Comparison of ENCODE assay signal across 8 cellular contexts in the genomic region with DNA sequence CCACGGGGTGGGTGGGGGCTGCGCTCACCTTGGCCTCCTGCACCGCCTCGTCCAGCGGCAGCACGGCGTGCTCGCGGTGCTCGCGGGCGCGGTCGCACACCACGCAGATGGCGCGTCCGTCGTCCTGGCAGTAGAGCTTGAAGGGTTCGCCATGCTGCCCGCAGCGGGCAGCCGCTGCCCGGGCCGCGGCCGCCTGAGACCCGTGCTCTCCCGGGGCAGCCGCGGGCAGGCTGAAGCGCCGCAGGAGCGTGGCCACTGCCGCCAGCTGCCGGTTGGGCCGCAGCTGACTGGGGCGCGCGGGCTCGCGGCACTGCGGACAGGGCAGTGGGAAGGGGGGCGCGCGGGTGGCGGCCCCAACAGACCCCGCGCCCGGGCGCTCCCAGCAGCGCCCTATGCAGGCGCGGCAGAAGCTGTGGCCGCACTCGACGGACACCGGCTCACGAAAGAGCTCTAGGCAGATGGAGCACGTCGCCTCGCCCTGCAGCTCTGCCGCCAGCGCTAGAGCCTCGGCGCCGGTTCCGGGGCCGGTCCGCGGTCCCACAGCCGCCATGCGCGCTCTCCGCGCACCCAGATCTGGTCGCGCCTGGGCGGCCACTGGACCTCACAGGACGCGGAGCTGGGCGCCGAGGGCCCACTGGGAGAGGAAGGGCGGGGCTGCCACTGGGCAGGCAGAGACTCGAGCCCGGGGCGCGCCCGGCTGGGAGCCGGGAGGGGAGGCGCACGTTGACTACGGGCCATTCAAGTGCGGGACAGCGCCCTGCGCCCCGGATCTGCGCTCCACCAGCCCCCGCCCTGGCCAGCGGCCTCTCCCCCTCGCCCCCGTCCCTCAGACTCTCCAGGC. TPM values are rescaled to one million over a fixed set of nuclear protein-coding genes. Genes with fewer than 3 reads are reported as not detected.
DNase-seq lines count a peak whose midpoint lies in the region; ATAC-seq and TF ChIP-seq lines count a peak whose summit lies in the region.

TSS of gene TRIM7 (minus strand) at position 636 of the 841 bp plus-strand sequence. CDS start at position 550, 86 bp downstream.

- H3K27me3 ChIP-seq in PC-3 (ENCODE audit: low read length) (no peaks in the 10 kb centered on the region), dorsolateral prefrontal cortex (no peaks in the 10 kb centered on the region), uterus (no peaks in the 10 kb centered on the region)

- no peak for TF ChIP-seq POLR2A in uterus (IDR thresholded peaks at IDR 0.05)

- no peaks in the 10 kb centered on the region for H3F3A ChIP-seq in PC-3 (ENCODE audit: low read length, unreplicated experiment)

- H3K4me1 Mint-ChIP-seq in Calu3 (ENCODE audit: low read depth, unreplicated experiment) (peaks cover 49% of the 10 kb centered on the region), mesothelial cell of epicardium (peaks cover 18% of the 10 kb centered on the region)

- H3K36me3 Mint-ChIP-seq in Calu3 (ENCODE audit: insufficient read depth, unreplicated experiment) (peaks cover 52% of the 10 kb centered on the region), mesothelial cell of epicardium (no peaks in the 10 kb centered on the region)

- H4K20me1 ChIP-seq in PC-3 (ENCODE audit: low read length): no peaks in the 10 kb centered on the region

- DNase-seq in Calu3: peak; percentile 73
- DNase-seq in PC-3: peak; percentile 68
- DNase-seq in dorsolateral prefrontal cortex: peak in 2 of 10 donors; percentile 24 to 58
- DNase-seq in mesothelial cell of epicardium (ENCODE audit: low spot score in 2 of 2, unreplicated experiment in 2 of 2): no peak
- DNase-seq in uterus: no peak
- DNase-seq in DMS114 treated with DMSO at 0.1 percent for 48 hours (lab: John Stamatoyannopoulos, UW; ENCODE audit: unreplicated experiment): no peak
- DNase-seq in hypothalamus (lab: John Stamatoyannopoulos, UW): no peak

- H3K4me3 ChIP-seq in PC-3 (ENCODE audit: low read length) (peak within 1 kb of the TSS; percentile 85), dorsolateral prefrontal cortex (peak within 1 kb of the TSS; percentile 49 to 80 (median 69)), uterus (peak within 1 kb of the TSS; percentile 44 to 63)

- BruUV-seq in Calu3 (replicated peaks; lab: Mats Ljungman, UMichigan): no TSS peak
- BruUV-seq in PC-3 (replicated peaks; lab: Mats Ljungman, UMichigan): no TSS peak

- no peaks in the 10 kb centered on the region for H3K9me2 ChIP-seq in PC-3 (replicated peaks; ENCODE audit: low read length)

- H3K4me3 Mint-ChIP-seq in Calu3 (ENCODE audit: low read depth, unreplicated experiment) (peak within 1 kb of the TSS; percentile 75), mesothelial cell of epicardium (peak within 1 kb of the TSS; percentile 75)

- peak within 1 kb of the TSS; percentile 41 for H3K9ac ChIP-seq in PC-3 (ENCODE audit: low read length)

- H3K79me2 ChIP-seq in PC-3 (ENCODE audit: low read length): peaks cover 5% of the 10 kb centered on the region; the same call in 1 of the 2 replicates

- TF ChIP-seq CTCF in Calu3 (IDR thresholded peaks at IDR 0.05; ENCODE audit: unreplicated experiment) (no peak), PC-3 (conservative IDR thresholded peaks at IDR 0.05; ENCODE audit: low read depth, low read length) (no peak), dorsolateral prefrontal cortex (IDR thresholded peaks at IDR 0.05 in 54 of 56, conservative IDR thresholded peaks at IDR 0.05 in 2 of 56; ENCODE audit: low read depth in 1 of 56, partially characterized antibody in 56 of 56) (no peak), mesothelial cell of epicardium (IDR thresholded peaks at IDR 0.05; ENCODE audit: unreplicated experiment) (no peak), uterus (IDR thresholded peaks at IDR 0.05) (no peak)

- intact Hi-C loops in Calu3 (cut with micrococcal nuclease; ENCODE audit: unreplicated experiment): no loop called here
- intact Hi-C loops in PC-3 (cut with micrococcal nuclease): no loop called here
- intact Hi-C loops in dorsolateral prefrontal cortex (cut with DNase I): no loop called here
- intact Hi-C loops in uterus (cut with DNase I; ENCODE audit: low total_unique reads): no loop called here

- H3K36me3 ChIP-seq in PC-3 (ENCODE audit: low read depth, low read length) (no peaks in the 10 kb centered on the region), uterus (no peaks in the 10 kb centered on the region)

- H3K27ac Mint-ChIP-seq in Calu3 (ENCODE audit: unreplicated experiment): peak within 1 kb of the TSS; percentile 97
- peak within 1 kb of the TSS; percentile 94 for H3K27ac Mint-ChIP-seq in mesothelial cell of epicardium

- CTCF ChIA-PET in Calu3 (lab: Charles Lee) (interaction anchor here (2.1 kb wide), 1 partner anchor 13 kb away, joined by 7 read pairs; no protein-coding TSS in a partner anchor), PC-3 (lab: Charles Lee) (no interaction called here)

- H3K27ac ChIP-seq in PC-3 (ENCODE audit: low read length) (no peak within 1 kb of the TSS), dorsolateral prefrontal cortex (peak within 1 kb of the TSS in 42 of 59 donors; percentile 1 to 90 (median 70)), uterus (peak within 1 kb of the TSS; percentile 85 to 91)

- H3K4me1 ChIP-seq in PC-3 (ENCODE audit: insufficient read depth, low read length) (peaks cover 18% of the 10 kb centered on the region), uterus (no peaks in the 10 kb centered on the region)

- POLR2A ChIA-PET in PC-3 (lab: Charles Lee; ENCODE audit: unreplicated experiment): interaction anchor here (0.5 to 0.9 kb wide), 2 partner anchors 12 to 13 kb away, joined by 3 read pairs; no protein-coding TSS in a partner anchor

- H3K27me3 Mint-ChIP-seq in Calu3 (ENCODE audit: unreplicated experiment) (peaks cover 56% of the 10 kb centered on the region), mesothelial cell of epicardium (ENCODE audit: low read depth) (peaks cover 62% of the 10 kb centered on the region)

- H3K9me3 ChIP-seq in PC-3 (ENCODE audit: low read length): no peaks in the 10 kb centered on the region
- no peaks in the 10 kb centered on the region for H3K9me3 ChIP-seq in uterus

- peak within 1 kb of the TSS; percentile 95 for H2AFZ ChIP-seq in PC-3 (ENCODE audit: low read length)

- no peaks in the 10 kb centered on the region for H3K9me3 Mint-ChIP-seq in Calu3 (ENCODE audit: low read depth, unreplicated experiment)
- no peaks in the 10 kb centered on the region for H3K9me3 Mint-ChIP-seq in mesothelial cell of epicardium

- ATAC-seq in PC-3: peak; percentile 32
- no peak for ATAC-seq in GM18858 (IDR thresholded peaks at IDR 0.05; ENCODE audit: unreplicated experiment)

- peak within 1 kb of the TSS; percentile 85 for H3K4me2 ChIP-seq in PC-3 (ENCODE audit: low read length)

RNA-seq across cellular contexts. Expression of gene TRIM7, which starts in this region (rescaled TPM):
- 1.8 and 2.4 TPM in 2 replicates for total RNA-seq in Calu3 (2022)
- total RNA-seq in PC-3 (2014; rRNA removed): 28.1 and 44.1 TPM in 2 replicates
- 1 to 10 TPM; 1.6 to 8.4 (median 4.0) TPM for total RNA-seq in dorsolateral prefrontal cortex
- 0.57 to 0.72 TPM (median 0.62 TPM) in 3 replicates for total RNA-seq in mesothelial cell of epicardium
- total RNA-seq in uterus: 1 to 10 TPM; 1.2 to 7.7 (median 1.6) TPM

Comparison
In these comparisons a context has a peak if more than half of its experiments do, and no peak if none do; other contexts are left out.
1. DNase-seq: peak in Calu3 (single experiment) and PC-3 (single experiment); none in mesothelial cell of epicardium (0 of 2), uterus (0 of 2), DMS114 treated with DMSO at 0.1 percent for 48 hours (single experiment) and hypothalamus (0 of 51).
2. Peak in every context shown above with its lines, with median percentiles within 50 percentile points of each other: H3K4me3 ChIP-seq.